Comparison of ENCODE assay signal across 1 cellular context in the genomic region with DNA sequence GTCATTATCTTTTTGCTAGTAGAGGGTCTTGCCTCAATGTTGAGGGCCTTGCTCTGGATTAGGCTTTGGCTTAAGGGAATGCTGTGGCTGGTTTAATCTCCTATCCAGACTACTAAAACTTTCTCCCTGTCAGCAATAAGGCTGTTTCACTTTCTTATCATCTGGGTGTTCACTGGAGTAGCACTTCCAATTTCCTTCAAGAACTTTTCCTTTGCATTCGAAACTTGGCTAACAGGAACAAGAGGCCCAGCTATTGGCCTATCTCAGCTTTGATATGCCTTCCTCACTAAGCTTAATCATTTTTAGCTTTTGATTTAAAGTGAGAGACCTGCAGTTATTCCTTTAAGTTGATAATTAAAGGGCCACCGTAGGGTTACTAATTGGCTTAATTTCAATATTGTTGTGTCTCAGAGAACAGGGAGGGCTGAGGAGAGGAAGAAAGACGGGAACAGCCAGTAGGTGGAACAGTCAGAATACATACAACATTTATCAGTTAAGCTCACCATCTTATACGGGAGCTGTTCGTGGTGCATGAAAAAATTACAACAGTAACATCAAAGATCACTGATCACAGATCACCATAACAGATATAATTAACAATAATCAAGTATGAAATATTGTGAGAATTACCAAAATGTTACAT.
TF ChIP-seq lines count a peak whose summit lies in the region.

No MANE protein-coding gene starts in this region.

TF ChIP-seq in GM23338, 12 proteins besides CTCF, POLR2A, EP300 and RAD21 (continued from another document):
- TF ChIP-seq, protein P1, sequence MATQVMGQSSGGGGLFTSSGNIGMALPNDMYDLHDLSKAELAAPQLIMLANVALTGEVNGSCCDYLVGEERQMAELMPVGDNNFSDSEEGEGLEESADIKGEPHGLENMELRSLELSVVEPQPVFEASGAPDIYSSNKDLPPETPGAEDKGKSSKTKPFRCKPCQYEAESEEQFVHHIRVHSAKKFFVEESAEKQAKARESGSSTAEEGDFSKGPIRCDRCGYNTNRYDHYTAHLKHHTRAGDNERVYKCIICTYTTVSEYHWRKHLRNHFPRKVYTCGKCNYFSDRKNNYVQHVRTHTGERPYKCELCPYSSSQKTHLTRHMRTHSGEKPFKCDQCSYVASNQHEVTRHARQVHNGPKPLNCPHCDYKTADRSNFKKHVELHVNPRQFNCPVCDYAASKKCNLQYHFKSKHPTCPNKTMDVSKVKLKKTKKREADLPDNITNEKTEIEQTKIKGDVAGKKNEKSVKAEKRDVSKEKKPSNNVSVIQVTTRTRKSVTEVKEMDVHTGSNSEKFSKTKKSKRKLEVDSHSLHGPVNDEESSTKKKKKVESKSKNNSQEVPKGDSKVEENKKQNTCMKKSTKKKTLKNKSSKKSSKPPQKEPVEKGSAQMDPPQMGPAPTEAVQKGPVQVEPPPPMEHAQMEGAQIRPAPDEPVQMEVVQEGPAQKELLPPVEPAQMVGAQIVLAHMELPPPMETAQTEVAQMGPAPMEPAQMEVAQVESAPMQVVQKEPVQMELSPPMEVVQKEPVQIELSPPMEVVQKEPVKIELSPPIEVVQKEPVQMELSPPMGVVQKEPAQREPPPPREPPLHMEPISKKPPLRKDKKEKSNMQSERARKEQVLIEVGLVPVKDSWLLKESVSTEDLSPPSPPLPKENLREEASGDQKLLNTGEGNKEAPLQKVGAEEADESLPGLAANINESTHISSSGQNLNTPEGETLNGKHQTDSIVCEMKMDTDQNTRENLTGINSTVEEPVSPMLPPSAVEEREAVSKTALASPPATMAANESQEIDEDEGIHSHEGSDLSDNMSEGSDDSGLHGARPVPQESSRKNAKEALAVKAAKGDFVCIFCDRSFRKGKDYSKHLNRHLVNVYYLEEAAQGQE (IDR thresholded peaks at IDR 0.05; ENCODE audit: unreplicated experiment), result no peak
- no peak for TF ChIP-seq EZH2 (IDR thresholded peaks at IDR 0.05; ENCODE audit: low read depth, unreplicated experiment)
- no peak for TF ChIP-seq CREB1 (CRISPR knock-in tag; IDR thresholded peaks at IDR 0.05; ENCODE audit: low read depth)
- TF ChIP-seq ZNF331 (CRISPR knock-in tag; IDR thresholded peaks at IDR 0.05; ENCODE audit: low read depth), result no peak
- TF ChIP-seq, protein P2, sequence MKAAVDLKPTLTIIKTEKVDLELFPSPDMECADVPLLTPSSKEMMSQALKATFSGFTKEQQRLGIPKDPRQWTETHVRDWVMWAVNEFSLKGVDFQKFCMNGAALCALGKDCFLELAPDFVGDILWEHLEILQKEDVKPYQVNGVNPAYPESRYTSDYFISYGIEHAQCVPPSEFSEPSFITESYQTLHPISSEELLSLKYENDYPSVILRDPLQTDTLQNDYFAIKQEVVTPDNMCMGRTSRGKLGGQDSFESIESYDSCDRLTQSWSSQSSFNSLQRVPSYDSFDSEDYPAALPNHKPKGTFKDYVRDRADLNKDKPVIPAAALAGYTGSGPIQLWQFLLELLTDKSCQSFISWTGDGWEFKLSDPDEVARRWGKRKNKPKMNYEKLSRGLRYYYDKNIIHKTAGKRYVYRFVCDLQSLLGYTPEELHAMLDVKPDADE (IDR thresholded peaks at IDR 0.05), result no peak
- no peak for TF ChIP-seq NANOG (IDR thresholded peaks at IDR 0.05; ENCODE audit: borderline replicate concordance)
- TF ChIP-seq STAT1 (IDR thresholded peaks at IDR 0.05; ENCODE audit: unreplicated experiment), result no peak
- no peak for TF ChIP-seq ZNF114 (CRISPR knock-in tag; IDR thresholded peaks at IDR 0.05)
- no peak for TF ChIP-seq EZH2phosphoT487 (IDR thresholded peaks at IDR 0.05; ENCODE audit: unreplicated experiment)
- TF ChIP-seq, protein P3, sequence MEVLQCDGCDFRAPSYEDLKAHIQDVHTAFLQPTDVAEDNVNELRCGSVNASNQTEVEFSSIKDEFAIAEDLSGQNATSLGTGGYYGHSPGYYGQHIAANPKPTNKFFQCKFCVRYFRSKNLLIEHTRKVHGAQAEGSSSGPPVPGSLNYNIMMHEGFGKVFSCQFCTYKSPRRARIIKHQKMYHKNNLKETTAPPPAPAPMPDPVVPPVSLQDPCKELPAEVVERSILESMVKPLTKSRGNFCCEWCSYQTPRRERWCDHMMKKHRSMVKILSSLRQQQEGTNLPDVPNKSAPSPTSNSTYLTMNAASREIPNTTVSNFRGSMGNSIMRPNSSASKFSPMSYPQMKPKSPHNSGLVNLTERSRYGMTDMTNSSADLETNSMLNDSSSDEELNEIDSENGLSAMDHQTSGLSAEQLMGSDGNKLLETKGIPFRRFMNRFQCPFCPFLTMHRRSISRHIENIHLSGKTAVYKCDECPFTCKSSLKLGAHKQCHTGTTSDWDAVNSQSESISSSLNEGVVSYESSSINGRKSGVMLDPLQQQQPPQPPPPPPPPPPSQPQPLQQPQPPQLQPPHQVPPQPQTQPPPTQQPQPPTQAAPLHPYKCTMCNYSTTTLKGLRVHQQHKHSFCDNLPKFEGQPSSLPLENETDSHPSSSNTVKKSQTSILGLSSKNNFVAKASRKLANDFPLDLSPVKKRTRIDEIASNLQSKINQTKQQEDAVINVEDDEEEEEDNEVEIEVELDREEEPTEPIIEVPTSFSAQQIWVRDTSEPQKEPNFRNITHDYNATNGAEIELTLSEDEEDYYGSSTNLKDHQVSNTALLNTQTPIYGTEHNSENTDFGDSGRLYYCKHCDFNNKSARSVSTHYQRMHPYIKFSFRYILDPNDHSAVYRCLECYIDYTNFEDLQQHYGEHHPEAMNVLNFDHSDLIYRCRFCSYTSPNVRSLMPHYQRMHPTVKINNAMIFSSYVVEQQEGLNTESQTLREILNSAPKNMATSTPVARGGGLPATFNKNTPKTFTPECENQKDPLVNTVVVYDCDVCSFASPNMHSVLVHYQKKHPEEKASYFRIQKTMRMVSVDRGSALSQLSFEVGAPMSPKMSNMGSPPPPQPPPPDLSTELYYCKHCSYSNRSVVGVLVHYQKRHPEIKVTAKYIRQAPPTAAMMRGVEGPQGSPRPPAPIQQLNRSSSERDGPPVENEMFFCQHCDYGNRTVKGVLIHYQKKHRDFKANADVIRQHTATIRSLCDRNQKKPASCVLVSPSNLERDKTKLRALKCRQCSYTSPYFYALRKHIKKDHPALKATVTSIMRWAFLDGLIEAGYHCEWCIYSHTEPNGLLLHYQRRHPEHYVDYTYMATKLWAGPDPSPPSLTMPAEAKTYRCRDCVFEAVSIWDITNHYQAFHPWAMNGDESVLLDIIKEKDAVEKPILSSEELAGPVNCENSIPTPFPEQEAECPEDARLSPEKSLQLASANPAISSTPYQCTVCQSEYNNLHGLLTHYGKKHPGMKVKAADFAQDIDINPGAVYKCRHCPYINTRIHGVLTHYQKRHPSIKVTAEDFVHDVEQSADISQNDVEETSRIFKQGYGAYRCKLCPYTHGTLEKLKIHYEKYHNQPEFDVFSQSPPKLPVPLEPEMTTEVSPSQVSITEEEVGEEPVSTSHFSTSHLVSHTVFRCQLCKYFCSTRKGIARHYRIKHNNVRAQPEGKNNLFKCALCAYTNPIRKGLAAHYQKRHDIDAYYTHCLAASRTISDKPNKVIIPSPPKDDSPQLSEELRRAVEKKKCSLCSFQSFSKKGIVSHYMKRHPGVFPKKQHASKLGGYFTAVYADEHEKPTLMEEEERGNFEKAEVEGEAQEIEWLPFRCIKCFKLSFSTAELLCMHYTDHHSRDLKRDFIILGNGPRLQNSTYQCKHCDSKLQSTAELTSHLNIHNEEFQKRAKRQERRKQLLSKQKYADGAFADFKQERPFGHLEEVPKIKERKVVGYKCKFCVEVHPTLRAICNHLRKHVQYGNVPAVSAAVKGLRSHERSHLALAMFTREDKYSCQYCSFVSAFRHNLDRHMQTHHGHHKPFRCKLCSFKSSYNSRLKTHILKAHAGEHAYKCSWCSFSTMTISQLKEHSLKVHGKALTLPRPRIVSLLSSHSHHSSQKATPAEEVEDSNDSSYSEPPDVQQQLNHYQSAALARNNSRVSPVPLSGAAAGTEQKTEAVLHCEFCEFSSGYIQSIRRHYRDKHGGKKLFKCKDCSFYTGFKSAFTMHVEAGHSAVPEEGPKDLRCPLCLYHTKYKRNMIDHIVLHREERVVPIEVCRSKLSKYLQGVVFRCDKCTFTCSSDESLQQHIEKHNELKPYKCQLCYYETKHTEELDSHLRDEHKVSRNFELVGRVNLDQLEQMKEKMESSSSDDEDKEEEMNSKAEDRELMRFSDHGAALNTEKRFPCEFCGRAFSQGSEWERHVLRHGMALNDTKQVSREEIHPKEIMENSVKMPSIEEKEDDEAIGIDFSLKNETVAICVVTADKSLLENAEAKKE (CRISPR knock-in tag; IDR thresholded peaks at IDR 0.05), result no peak
